ENCODE assay signal across 19 cellular contexts in the genomic region with DNA sequence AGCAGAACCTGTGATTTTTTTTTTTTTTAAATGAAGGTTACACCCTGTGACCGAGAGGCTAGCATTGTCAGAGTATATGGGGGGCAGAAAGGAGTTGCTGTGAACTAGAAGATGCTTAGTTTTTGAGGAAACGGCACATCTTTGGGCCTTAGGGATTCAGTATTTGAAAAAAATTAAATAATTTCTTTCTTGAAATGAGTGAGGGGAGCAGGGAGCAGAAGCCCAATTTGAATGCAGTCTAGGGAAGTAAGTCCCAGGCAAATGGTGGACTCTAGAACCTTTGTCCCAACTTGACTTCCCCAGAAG.
"Had no signal": no experiment of that assay in that cellular context is flagged by ENCODE, and none has a peak within 500 bp of the region (broad histone marks: within the 10 kb centered on the region; RNA-seq: fewer than 3 reads in every experiment).

No MANE protein-coding gene starts in this region.

- H3K36me3 ChIP-seq: brain microvascular endothelial cell, left lung, neural progenitor cell, right atrium auricular region, uterus had no signal

- H3K27ac Mint-ChIP-seq: activated CD4-positive, alpha-beta T cell treated with anti-CD3 and anti-CD28 coated beads, Interleukin-2, amount 10 ng/mL, durations not matched to agents 7 days and 5 days; activated CD8-positive, alpha-beta T cell treated with anti-CD3 and anti-CD28 coated beads, Interleukin-2, amount 10 ng/mL, durations not matched to agents 7 days and 5 days; activated naive CD4-positive, alpha-beta T cell treated with anti-CD3 and anti-CD28 coated beads, Interleukin-2, amount 10 ng/mL, durations not matched to agents 7 days and 5 days; activated naive CD8-positive, alpha-beta T cell treated with anti-CD3 and anti-CD28 coated beads, Interleukin-2, amount 50 U/mL, for 24 hours; neural progenitor cell; progenitor cell of endocrine pancreas had no signal

- H3K4me3 ChIP-seq: left lung, neural progenitor cell, right atrium auricular region, uterus had no signal

- H3K27ac ChIP-seq: brain microvascular endothelial cell, neural progenitor cell, right atrium auricular region, uterus had no signal

- H3K36me3 Mint-ChIP-seq: neural progenitor cell had no signal

- H3K9me3 ChIP-seq: left lung, right atrium auricular region, uterus had no signal

- H3K4me1 ChIP-seq: uterus had no signal

- H3K27me3 ChIP-seq: brain microvascular endothelial cell, left lung, neural progenitor cell, right atrium auricular region, uterus had no signal

- H3K9ac ChIP-seq: neural progenitor cell had no signal

- H3K27me3 Mint-ChIP-seq: activated CD4-positive, alpha-beta T cell treated with anti-CD3 and anti-CD28 coated beads, Interleukin-2, amount 10 ng/mL, durations not matched to agents 7 days and 5 days; activated naive CD4-positive, alpha-beta T cell treated with anti-CD3 and anti-CD28 coated beads, Interleukin-2, amount 10 ng/mL, durations not matched to agents 7 days and 5 days; activated naive CD8-positive, alpha-beta T cell treated with anti-CD3 and anti-CD28 coated beads, Interleukin-2, amount 50 U/mL, for 24 hours had no signal

- ATAC-seq: activated CD8-positive, alpha-beta T cell treated with anti-CD3 and anti-CD28 coated beads, Interleukin-2, amount 10 ng/mL, durations not matched to agents 7 days and 5 days; activated naive CD8-positive, alpha-beta T cell treated with anti-CD3 and anti-CD28 coated beads, Interleukin-2, amount 50 U/mL, for 24 hours; activated T-cell treated with anti-CD3 and anti-CD28 coated beads, Interleukin-2, amount 50 U/mL, for 4 hours had no signal

- H3K4me3 Mint-ChIP-seq: activated CD4-positive, alpha-beta T cell treated with anti-CD3 and anti-CD28 coated beads, Interleukin-2, amount 10 ng/mL, durations not matched to agents 7 days and 5 days; activated CD8-positive, alpha-beta T cell treated with anti-CD3 and anti-CD28 coated beads, Interleukin-2, amount 10 ng/mL, durations not matched to agents 7 days and 5 days; activated naive CD4-positive, alpha-beta T cell treated with anti-CD3 and anti-CD28 coated beads, Interleukin-2, amount 10 ng/mL, durations not matched to agents 7 days and 5 days; activated naive CD8-positive, alpha-beta T cell treated with anti-CD3 and anti-CD28 coated beads, Interleukin-2, amount 50 U/mL, for 24 hours; activated T-cell treated with anti-CD3 and anti-CD28 coated beads, Interleukin-2, amount 50 U/mL, for 4 hours; neural progenitor cell had no signal

- H3K4me2 ChIP-seq: neural progenitor cell had no signal

- H2AFZ ChIP-seq: neural progenitor cell had no signal

- H3K9me3 Mint-ChIP-seq: activated CD4-positive, alpha-beta T cell treated with anti-CD3 and anti-CD28 coated beads, Interleukin-2, amount 10 ng/mL, durations not matched to agents 7 days and 5 days; activated naive CD4-positive, alpha-beta T cell treated with anti-CD3 and anti-CD28 coated beads, Interleukin-2, amount 10 ng/mL, durations not matched to agents 7 days and 5 days; activated naive CD8-positive, alpha-beta T cell treated with anti-CD3 and anti-CD28 coated beads, Interleukin-2, amount 50 U/mL, for 24 hours; activated T-cell treated with anti-CD3 and anti-CD28 coated beads, Interleukin-2, amount 50 U/mL, for 4 hours; neural progenitor cell had no signal

- DNase-seq: activated CD4-positive, alpha-beta T cell treated with anti-CD3 and anti-CD28 coated beads, Interleukin-2, amount 10 ng/mL, durations not matched to agents 7 days and 5 days; activated CD8-positive, alpha-beta T cell treated with anti-CD3 and anti-CD28 coated beads, Interleukin-2, amount 10 ng/mL, durations not matched to agents 7 days and 5 days; activated naive CD4-positive, alpha-beta T cell treated with anti-CD3 and anti-CD28 coated beads, Interleukin-2, amount 10 ng/mL, durations not matched to agents 7 days and 5 days; activated naive CD8-positive, alpha-beta T cell treated with anti-CD3 and anti-CD28 coated beads, Interleukin-2, amount 50 U/mL, for 24 hours; activated T-cell treated with anti-CD3 and anti-CD28 coated beads, Interleukin-2, amount 50 U/mL, for 4 hours; aorta; brain microvascular endothelial cell; central memory CD4-positive, alpha-beta T cell; foreskin melanocyte; head of caudate nucleus; left lung; mammary epithelial cell; stimulated activated CD4-positive, alpha-beta T cell treated with anti-CD3 and anti-CD28 coated beads, Interleukin-2, amount 100 ng/mL, for 24 hours; T-helper 1 cell; T1000; uterus had no signal
